9 cellular contexts compared by ENCODE assay signal in the genomic region with DNA sequence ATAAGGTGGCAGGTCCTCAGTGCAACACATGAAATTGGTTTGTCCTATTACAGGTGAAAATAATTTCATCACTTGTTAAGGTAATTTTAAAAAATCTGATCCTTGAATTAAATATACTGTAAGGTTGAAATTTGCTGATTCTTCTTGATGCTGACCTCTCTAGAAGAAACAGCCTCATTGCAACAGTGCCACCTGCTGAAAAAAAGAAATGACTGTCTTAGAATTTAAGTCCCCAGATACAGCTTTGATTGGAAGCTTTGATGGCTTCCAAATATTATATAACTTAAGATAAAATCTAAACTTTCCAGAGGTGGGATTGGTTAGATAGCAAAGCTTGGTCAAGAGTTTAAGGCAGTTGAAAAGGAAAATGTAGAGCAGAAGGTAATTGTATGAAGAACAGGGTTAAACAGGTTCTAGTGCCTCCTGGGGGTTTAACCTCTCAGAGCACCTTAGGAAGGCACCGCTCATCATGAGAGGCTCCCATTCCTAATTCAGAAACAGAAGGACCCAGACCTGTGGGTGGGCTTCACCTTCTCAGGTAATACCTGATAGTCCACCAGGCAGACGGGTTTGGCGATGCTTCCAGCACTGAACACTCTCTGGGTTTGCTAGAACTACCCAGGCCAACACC.
DNase-seq lines count a peak whose midpoint lies in the region; ATAC-seq and TF ChIP-seq lines count a peak whose summit lies in the region.
"Had no signal": no experiment of that assay in that cellular context is flagged by ENCODE, and none has a peak within 500 bp of the region (broad histone marks: within the 10 kb centered on the region; RNA-seq: fewer than 3 reads in every experiment).

No MANE protein-coding gene starts in this region.

- H3K23ac ChIP-seq in mesenchymal stem cell (ENCODE audit: low read length in 2 of 2), result no peak overlapping the region

- H3K36me3 ChIP-seq in smooth muscle cell (ENCODE audit: low read depth) (no peaks in the 10 kb centered on the region), mesenchymal stem cell (ENCODE audit: control insufficient read depth in 1 of 2, insufficient read depth in 2 of 2, low read depth in 1 of 2, low read length in 2 of 2) (no peaks in the 10 kb centered on the region)
- H3K36me3 ChIP-seq: BLaER1 had no signal

- H2BK12ac ChIP-seq in mesenchymal stem cell (ENCODE audit: low read length in 2 of 2), result no peak overlapping the region

- TF ChIP-seq CTCF in endothelial cell (IDR thresholded peaks at IDR 0.05; ENCODE audit: unreplicated experiment) (peak; percentile 76), smooth muscle cell (IDR thresholded peaks at IDR 0.05; ENCODE audit: borderline replicate concordance, insufficient read depth, poor library complexity, severe bottlenecking) (peak; percentile 62)

- H3K4me2 ChIP-seq in smooth muscle cell (no peak overlapping the region), mesenchymal stem cell (ENCODE audit: low read length, poor library complexity, severe bottlenecking) (no peak overlapping the region)
- H3K4me2 ChIP-seq: BLaER1 had no signal

- H3K27ac Mint-ChIP-seq in endothelial cell (ENCODE audit: unreplicated experiment), result no peak overlapping the region

- no peaks in the 10 kb centered on the region for H3K9me3 Mint-ChIP-seq in endothelial cell (ENCODE audit: unreplicated experiment)

- no peaks in the 10 kb centered on the region for H3K9me3 ChIP-seq in smooth muscle cell (replicated peaks; ENCODE audit: low read depth)
- no peaks in the 10 kb centered on the region for H3K9me3 ChIP-seq in mesenchymal stem cell (ENCODE audit: control insufficient read depth, low read length)
- H3K9me3 ChIP-seq: BLaER1 had no signal

- no peak overlapping the region for H2BK5ac ChIP-seq in mesenchymal stem cell (ENCODE audit: low read depth, low read length, poor library complexity, severe bottlenecking)

- no peaks in the 10 kb centered on the region for H3K79me1 ChIP-seq in mesenchymal stem cell (replicated peaks; ENCODE audit: low read length, poor library complexity, severe bottlenecking)

- no peak overlapping the region for H3K4me3 Mint-ChIP-seq in endothelial cell (ENCODE audit: unreplicated experiment)

- H2AFZ ChIP-seq in smooth muscle cell (ENCODE audit: low read depth), result no peak overlapping the region
- H2AFZ ChIP-seq in mesenchymal stem cell (ENCODE audit: low read depth, low read length), result no peak overlapping the region

- no peak overlapping the region for H3K9ac ChIP-seq in smooth muscle cell (ENCODE audit: low read depth)
- no peak overlapping the region for H3K9ac ChIP-seq in mesenchymal stem cell (ENCODE audit: low read length)
- H3K9ac ChIP-seq: BLaER1 had no signal

- no peak overlapping the region for H4K91ac ChIP-seq in mesenchymal stem cell (ENCODE audit: low read length)

- no peak overlapping the region for H3K14ac ChIP-seq in mesenchymal stem cell (ENCODE audit: low read length in 2 of 2)

- H3K36me3 Mint-ChIP-seq in endothelial cell (ENCODE audit: low read depth, unreplicated experiment), result no peaks in the 10 kb centered on the region

- 78% methylated on average over 3 of the region's 3 CpGs for WGBS in smooth muscle cell (ENCODE audit: low lambda C conversion rate)
- WGBS in mesenchymal stem cell, result 54% methylated on average over 3 of the region's 3 CpGs

- H3K4ac ChIP-seq in mesenchymal stem cell (ENCODE audit: low read depth in 1 of 2, low read length in 2 of 2), result no peak overlapping the region

- ATAC-seq in GM19351 (IDR thresholded peaks at IDR 0.05; ENCODE audit: unreplicated experiment), result no peak

- H3F3A ChIP-seq in smooth muscle cell (ENCODE audit: low read depth), result no peaks in the 10 kb centered on the region

- DNase-seq in NCI-H2171 treated with DMSO at 0.1 percent for 48 hours (lab: John Stamatoyannopoulos, UW), result peak; percentile 30
- DNase-seq in NCI-H2171 (lab: John Stamatoyannopoulos, UW), result no peak
- peak; percentile 65 for DNase-seq in NCI-H69 (lab: John Stamatoyannopoulos, UW)
- peak; percentile 18 for DNase-seq in endothelial cell (ENCODE audit: low spot score)
- no peak for DNase-seq in smooth muscle cell (lab: John Stamatoyannopoulos, UW; ENCODE audit: unreplicated experiment)
- DNase-seq in foreskin melanocyte, result no peak
- no peak for DNase-seq in mesenchymal stem cell

- no peaks in the 10 kb centered on the region for H3K27me3 ChIP-seq in smooth muscle cell (ENCODE audit: low read depth)
- peaks cover 0 to 35% of the 10 kb centered on the region in 2 experiments for H3K27me3 ChIP-seq in mesenchymal stem cell (ENCODE audit: control insufficient read depth in 1 of 2, insufficient read depth in 1 of 2, low read length in 2 of 2)
- H3K27me3 ChIP-seq: BLaER1 had no signal

- H3K27ac ChIP-seq in smooth muscle cell (ENCODE audit: low read depth) (no peak overlapping the region), mesenchymal stem cell (ENCODE audit: low read length, poor library complexity, severe bottlenecking) (no peak overlapping the region)
- H3K27ac ChIP-seq: BLaER1 had no signal

- H2BK120ac ChIP-seq in mesenchymal stem cell (ENCODE audit: low read depth, low read length), result no peak overlapping the region

- H4K20me1 ChIP-seq in smooth muscle cell (ENCODE audit: low read depth), result no peaks in the 10 kb centered on the region
- H4K20me1 ChIP-seq: BLaER1 had no signal

- H3K4me3 ChIP-seq in smooth muscle cell (no peak overlapping the region), mesenchymal stem cell (ENCODE audit: insufficient read depth in 1 of 2, low read depth in 1 of 2, low read length in 2 of 2) (no peak overlapping the region)
- H3K4me3 ChIP-seq: BLaER1 had no signal

- H3K18ac ChIP-seq in mesenchymal stem cell (ENCODE audit: low read depth in 1 of 2, low read length in 2 of 2), result no peak overlapping the region

- no peak overlapping the region for H2BK15ac ChIP-seq in mesenchymal stem cell (ENCODE audit: low read depth, poor library complexity, severe bottlenecking)

- H4K8ac ChIP-seq in mesenchymal stem cell (ENCODE audit: low read length), result no peak overlapping the region

- no peak overlapping the region for H2AK5ac ChIP-seq in mesenchymal stem cell (ENCODE audit: low read length, severe bottlenecking)

- no peaks in the 10 kb centered on the region for H3K4me1 ChIP-seq in smooth muscle cell (ENCODE audit: low read depth)
- no peaks in the 10 kb centered on the region for H3K4me1 ChIP-seq in mesenchymal stem cell (ENCODE audit: control insufficient read depth, insufficient read depth, low read depth, low read length)
- H3K4me1 ChIP-seq: BLaER1 had no signal

- H3K79me2 ChIP-seq in smooth muscle cell (ENCODE audit: low read depth), result no peaks in the 10 kb centered on the region

- no peaks in the 10 kb centered on the region for H3K4me1 Mint-ChIP-seq in endothelial cell (ENCODE audit: unreplicated experiment)

- no peaks in the 10 kb centered on the region for H3K27me3 Mint-ChIP-seq in endothelial cell (ENCODE audit: unreplicated experiment)

Comparison
In these comparisons a context has a peak if more than half of its experiments do, and no peak if none do; other contexts are left out.
1. DNase-seq: peak in NCI-H2171 treated with DMSO at 0.1 percent for 48 hours (single experiment), NCI-H69 (single experiment) and endothelial cell (single experiment); none in NCI-H2171 (single experiment), smooth muscle cell (single experiment), foreskin melanocyte (single experiment) and mesenchymal stem cell (single experiment).